ENCODE assay signal across 14 cellular contexts in the genomic region with DNA sequence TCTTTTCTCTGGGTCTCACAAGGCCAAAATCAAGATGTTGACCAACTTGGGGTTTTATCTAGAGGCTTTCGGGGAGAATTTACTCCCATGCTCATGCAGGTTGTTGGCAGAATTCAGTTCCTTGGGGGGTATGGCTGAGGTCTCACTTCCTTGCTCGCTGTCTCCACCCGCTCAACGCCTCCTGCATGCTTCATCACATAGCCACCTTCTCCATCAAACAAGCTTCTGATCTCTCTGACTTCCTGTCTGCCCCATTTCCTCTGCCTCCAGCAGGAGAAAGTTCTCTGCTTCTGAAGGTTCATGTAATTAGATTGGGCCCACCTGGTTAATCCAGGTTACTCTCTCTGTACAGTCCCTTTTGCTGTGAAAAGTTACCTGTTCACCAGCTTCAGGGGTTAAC.
"Had no signal": no experiment of that assay in that cellular context is flagged by ENCODE, and none has a peak within 500 bp of the region (broad histone marks: within the 10 kb centered on the region; RNA-seq: fewer than 3 reads in every experiment).

No MANE protein-coding gene starts in this region.

- H3K27me3 Mint-ChIP-seq: type B pancreatic cell had no signal

- H3K27ac ChIP-seq: gastroesophageal sphincter, ovary had no signal

- H3K9ac ChIP-seq: SK-N-SH had no signal

- H3K9me3 Mint-ChIP-seq: stimulated activated effector memory CD8-positive, alpha-beta T cell treated with anti-CD3 and anti-CD28 coated beads, Interleukin-12 subunit alpha, Interleukin-12 subunit beta, amount 100 ng/mL, for 72 hours; type B pancreatic cell had no signal

- H3K27ac Mint-ChIP-seq: activated CD8-positive, alpha-beta memory T cell treated with anti-CD3 and anti-CD28 coated beads, Interleukin-2, amount 10 ng/mL, durations not matched to agents 7 days and 5 days; stimulated activated effector memory CD8-positive, alpha-beta T cell treated with anti-CD3 and anti-CD28 coated beads, Interleukin-12 subunit alpha, Interleukin-12 subunit beta, amount 100 ng/mL, for 72 hours; type B pancreatic cell had no signal

- ATAC-seq: activated CD8-positive, alpha-beta memory T cell treated with anti-CD3 and anti-CD28 coated beads, Interleukin-2, amount 10 ng/mL, durations not matched to agents 7 days and 5 days; gastroesophageal sphincter; stimulated activated effector memory CD8-positive, alpha-beta T cell treated with anti-CD3 and anti-CD28 coated beads, Interleukin-12 subunit alpha, Interleukin-12 subunit beta, amount 100 ng/mL, for 72 hours had no signal

- H3K36me3 ChIP-seq: gastroesophageal sphincter, heart right ventricle, ovary had no signal

- H3K9me3 ChIP-seq: gastroesophageal sphincter, heart right ventricle, ovary, SK-N-SH had no signal

- H3K36me3 Mint-ChIP-seq: activated CD8-positive, alpha-beta memory T cell treated with anti-CD3 and anti-CD28 coated beads, Interleukin-2, amount 10 ng/mL, durations not matched to agents 7 days and 5 days; stimulated activated effector memory CD8-positive, alpha-beta T cell treated with anti-CD3 and anti-CD28 coated beads, Interleukin-12 subunit alpha, Interleukin-12 subunit beta, amount 100 ng/mL, for 72 hours; type B pancreatic cell had no signal

- H3K4me1 Mint-ChIP-seq: activated CD8-positive, alpha-beta memory T cell treated with anti-CD3 and anti-CD28 coated beads, Interleukin-2, amount 10 ng/mL, durations not matched to agents 7 days and 5 days; stimulated activated effector memory CD8-positive, alpha-beta T cell treated with anti-CD3 and anti-CD28 coated beads, Interleukin-12 subunit alpha, Interleukin-12 subunit beta, amount 100 ng/mL, for 72 hours had no signal

- DNase-seq: activated CD8-positive, alpha-beta memory T cell treated with anti-CD3 and anti-CD28 coated beads, Interleukin-2, amount 10 ng/mL, durations not matched to agents 7 days and 5 days; activated gamma-delta T cell; activated T-cell treated with anti-CD3 and anti-CD28 coated beads, Interleukin-2, amount 50 U/mL, for 48 hours; amniotic stem cell; erythroblast; heart right ventricle; midbrain; ovary; SK-N-SH; stimulated activated CD4-positive, alpha-beta T cell treated with anti-CD3 and anti-CD28 coated beads, Interleukin-1b, Interleukin-23, amount 100 ng/mL, for 48 hours; T-helper 1 cell had no signal

- H3K4me2 ChIP-seq: SK-N-SH had no signal

- H3K27me3 ChIP-seq: gastroesophageal sphincter, heart right ventricle, ovary had no signal

- H3K4me3 ChIP-seq: gastroesophageal sphincter, heart right ventricle, ovary had no signal

- H3K4me3 Mint-ChIP-seq: activated CD8-positive, alpha-beta memory T cell treated with anti-CD3 and anti-CD28 coated beads, Interleukin-2, amount 10 ng/mL, durations not matched to agents 7 days and 5 days; stimulated activated effector memory CD8-positive, alpha-beta T cell treated with anti-CD3 and anti-CD28 coated beads, Interleukin-12 subunit alpha, Interleukin-12 subunit beta, amount 100 ng/mL, for 72 hours; type B pancreatic cell had no signal
